ENCODE assay signal across 25 cellular contexts in the genomic region with DNA sequence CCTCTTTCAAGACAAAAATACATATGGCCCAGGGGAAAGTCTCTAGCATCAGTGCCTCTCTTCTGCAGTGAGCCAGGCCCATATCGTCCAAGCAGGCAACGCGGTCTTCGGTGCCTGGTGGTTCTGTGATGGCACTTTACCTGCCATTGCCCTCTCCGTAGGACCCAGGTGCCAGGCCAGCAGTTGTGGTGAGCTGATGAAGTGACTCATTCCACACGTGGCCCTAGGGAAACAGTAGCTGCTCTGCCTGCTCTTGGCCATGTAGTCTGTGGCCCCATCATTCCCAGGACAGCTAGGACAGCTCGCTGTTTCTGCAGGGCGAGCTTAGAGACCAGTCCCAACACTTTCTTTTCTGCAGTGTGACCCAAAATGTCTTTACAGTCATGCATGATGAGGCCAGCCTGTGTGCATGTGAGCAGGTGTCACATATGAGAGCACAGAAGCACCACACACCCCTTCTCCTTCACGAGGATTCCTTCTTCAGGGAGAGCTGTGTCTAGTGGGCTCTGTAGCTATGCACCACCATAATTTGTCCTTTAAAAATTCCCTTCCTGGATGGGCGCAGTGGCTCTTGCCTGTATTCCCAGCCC. TPM values are rescaled to one million over a fixed set of nuclear protein-coding genes. Genes with fewer than 3 reads are reported as not detected.
DNase-seq lines count a peak whose midpoint lies in the region; ATAC-seq, FAIRE-seq and TF ChIP-seq lines count a peak whose summit lies in the region.
"Had no signal": no experiment of that assay in that cellular context is flagged by ENCODE, and none has a peak within 500 bp of the region (broad histone marks: within the 10 kb centered on the region; RNA-seq: fewer than 3 reads in every experiment).

No MANE protein-coding gene starts in this region.

- TF ChIP-seq EP300 in GM12878 (IDR thresholded peaks at IDR 0.05; ENCODE audit: borderline replicate concordance in 1 of 2, control insufficient read depth in 1 of 2, low read depth in 2 of 2, low read length in 2 of 2): no peak

- no peaks in the 10 kb centered on the region for H4K20me1 ChIP-seq in GM12878 (ENCODE audit: control insufficient read depth, insufficient read depth)
- no peaks in the 10 kb centered on the region for H4K20me1 ChIP-seq in Karpas-422 (ENCODE audit: insufficient read depth, low read depth, low read length)

- peaks cover 21% of the 10 kb centered on the region for H3K36me3 Mint-ChIP-seq in MCF 10A (ENCODE audit: insufficient read depth, unreplicated experiment)
- H3K36me3 Mint-ChIP-seq: natural killer cell treated with Interleukin-12 subunit alpha and Interleukin-12 subunit beta and Interleukin-15 and Interleukin-18, amount 100 ng/mL, for 72 hours had no signal

- no peak overlapping the region for H3K9ac ChIP-seq in GM12878 (ENCODE audit: control insufficient read depth, insufficient read depth, low read length)
- no peak overlapping the region for H3K9ac ChIP-seq in Karpas-422 (ENCODE audit: low read length)
- H3K9ac ChIP-seq: SK-N-SH had no signal

- H3K4me2 ChIP-seq in GM12878 (ENCODE audit: control insufficient read depth, insufficient read depth) (no peak overlapping the region), Karpas-422 (ENCODE audit: low read depth, low read length, poor library complexity, severe bottlenecking) (no peak overlapping the region)
- H3K4me2 ChIP-seq: SK-N-SH had no signal

- H3K9me3 Mint-ChIP-seq in MCF 10A (ENCODE audit: unreplicated experiment): no peaks in the 10 kb centered on the region
- H3K9me3 Mint-ChIP-seq: activated T-cell treated with anti-CD3 and anti-CD28 coated beads, Interleukin-2, amount 50 U/mL, for 24 hours; CD4-positive, alpha-beta memory T cell; dendritic cell treated with granulocyte-macrophage colony-stimulating factor and Interleukin-4, amounts not matched to agents 40 ng/mL and 50 ng/mL, for 4 days; natural killer cell treated with Interleukin-12 subunit alpha and Interleukin-12 subunit beta and Interleukin-15 and Interleukin-18, amount 100 ng/mL, for 72 hours had no signal

- no peak overlapping the region for H2AFZ ChIP-seq in GM12878 (ENCODE audit: control insufficient read depth, low read depth, low read length)
- H2AFZ ChIP-seq in Karpas-422 (ENCODE audit: low read length): no peak overlapping the region

- no peaks in the 10 kb centered on the region for H3K27me3 ChIP-seq in breast epithelium
- no peaks in the 10 kb centered on the region for H3K27me3 ChIP-seq in GM12878 (replicated peaks in 1 of 2; ENCODE audit: control insufficient read depth in 2 of 2, insufficient read depth in 2 of 2, low read length in 1 of 2)
- no peaks in the 10 kb centered on the region for H3K27me3 ChIP-seq in tibial artery
- no peaks in the 10 kb centered on the region for H3K27me3 ChIP-seq in Karpas-422 (ENCODE audit: low read length)
- H3K27me3 ChIP-seq: left lung, ovary had no signal

- TF ChIP-seq CTCF in MCF 10A (IDR thresholded peaks at IDR 0.05; ENCODE audit: unreplicated experiment): no peak
- TF ChIP-seq CTCF in breast epithelium (IDR thresholded peaks at IDR 0.05): no peak
- no peak for TF ChIP-seq CTCF in GM12878 (IDR thresholded peaks at IDR 0.05 in 2 of 3, conservative IDR thresholded peaks at IDR 0.05 in 1 of 3; ENCODE audit: control insufficient read depth in 2 of 3, extremely low read depth in 1 of 3, insufficient read depth in 1 of 3, low read depth in 3 of 3, low read length in 3 of 3)
- TF ChIP-seq CTCF in tibial artery (IDR thresholded peaks at IDR 0.05): no peak

- in situ Hi-C loops in GM12878 (cut with MboI): no loop called here

- H3K4me1 ChIP-seq in breast epithelium: peaks cover 0 to 4% of the 10 kb centered on the region in 2 donors
- no peaks in the 10 kb centered on the region for H3K4me1 ChIP-seq in GM12878 (ENCODE audit: control insufficient read depth, insufficient read depth, low read length)
- peaks cover 0 to 89% (median 48%) of the 10 kb centered on the region in 4 donors for H3K4me1 ChIP-seq in tibial artery
- no peaks in the 10 kb centered on the region for H3K4me1 ChIP-seq in Karpas-422 (ENCODE audit: low read length)

- CTCF ChIA-PET in MCF 10A (lab: Yijun Ruan, JAX): interaction anchor here (0.9 kb wide), 2 partner anchors 10 to 262 kb away, joined by 3 read pairs; no protein-coding TSS in a partner anchor
- CTCF ChIA-PET in GM12878 (lab: Yijun Ruan, JAX): interaction anchor here (0.7 to 1.0 kb wide), 4 partner anchors 29 to 141 kb away, joined by 3 read pairs; no protein-coding TSS in a partner anchor

- no peak overlapping the region for H3K27ac Mint-ChIP-seq in MCF 10A (ENCODE audit: low read depth, unreplicated experiment)
- H3K27ac Mint-ChIP-seq: activated CD4-positive, alpha-beta T cell treated with anti-CD3 and anti-CD28 coated beads for 36 hours; activated T-cell treated with anti-CD3 and anti-CD28 coated beads, Interleukin-2, amount 50 U/mL, for 24 hours; dendritic cell treated with granulocyte-macrophage colony-stimulating factor and Interleukin-4, amounts not matched to agents 40 ng/mL and 50 ng/mL, for 4 days had no signal

- ATAC-seq in GM12878: peak; percentile 48
- peak; percentile 9 for ATAC-seq in left ventricle myocardium superior
- ATAC-seq: activated CD4-positive, alpha-beta T cell treated with anti-CD3 and anti-CD28 coated beads for 36 hours; left lung; natural killer cell treated with Interleukin-12 subunit alpha and Interleukin-12 subunit beta and Interleukin-15 and Interleukin-18, amount 100 ng/mL, for 72 hours had no signal

- RAD21 ChIA-PET in GM12878 (lab: Charles Lee; ENCODE audit: unreplicated experiment): interaction anchor here (0.8 kb wide), 1 partner anchor 94 kb away, joined by 3 read pairs; no protein-coding TSS in a partner anchor

- no peak overlapping the region for H3K4me3 Mint-ChIP-seq in MCF 10A (ENCODE audit: unreplicated experiment)
- H3K4me3 Mint-ChIP-seq: activated CD4-positive, alpha-beta T cell treated with anti-CD3 and anti-CD28 coated beads for 36 hours; activated T-cell treated with anti-CD3 and anti-CD28 coated beads, Interleukin-2, amount 50 U/mL, for 24 hours; CD4-positive, alpha-beta memory T cell; dendritic cell treated with granulocyte-macrophage colony-stimulating factor and Interleukin-4, amounts not matched to agents 40 ng/mL and 50 ng/mL, for 4 days; natural killer cell treated with Interleukin-12 subunit alpha and Interleukin-12 subunit beta and Interleukin-15 and Interleukin-18, amount 100 ng/mL, for 72 hours had no signal

- no peaks in the 10 kb centered on the region for H3K9me2 ChIP-seq in Karpas-422 (replicated peaks; ENCODE audit: insufficient read depth, low read length)
- H3K9me2 ChIP-seq: SK-N-SH had no signal

- intact Hi-C loops in MCF 10A (cut with micrococcal nuclease) (no loop called here), breast epithelium (cut with DNase I; ENCODE audit: low total_unique reads) (no loop called here), GM12878 (cut with micrococcal nuclease; ENCODE audit: unreplicated experiment) (no loop called here), left ventricle myocardium superior (cut with micrococcal nuclease) (no loop called here), tibial artery (cut with DNase I; ENCODE audit: low total_unique reads) (no loop called here)

- SMC1A ChIA-PET in GM12878 (lab: Charles Lee; ENCODE audit: uncharacterized antibody, unreplicated experiment): interaction anchor here (1.0 kb wide), 2 partner anchors 26 to 34 kb away, joined by 3 read pairs; no protein-coding TSS in a partner anchor

- peaks cover 33% of the 10 kb centered on the region for H3K4me1 Mint-ChIP-seq in MCF 10A (ENCODE audit: insufficient read depth, unreplicated experiment)

- TF ChIP-seq POLR2A in breast epithelium (IDR thresholded peaks at IDR 0.05): no peak
- no peak for TF ChIP-seq POLR2A in GM12878 (IDR thresholded peaks at IDR 0.05; ENCODE audit: low read depth, low read length)

- no peak for FAIRE-seq in GM12878 (lab: Jason Lieb, UNC)

- BruUV-seq in MCF 10A (replicated peaks; lab: Mats Ljungman, UMichigan) (no TSS peak), GM12878 (replicated peaks; lab: Mats Ljungman, UMichigan) (no TSS peak)

- TF ChIP-seq RAD21 in GM12878 (IDR thresholded peaks at IDR 0.05; ENCODE audit: insufficient read depth, low read depth, low read length): no peak

- H3K36me3 ChIP-seq in breast epithelium (no peaks in the 10 kb centered on the region), GM12878 (ENCODE audit: control insufficient read depth in 2 of 2, insufficient read depth in 2 of 2, low read length in 1 of 2) (no peaks in the 10 kb centered on the region), tibial artery (peaks cover 0 to 4% (median 0%) of the 10 kb centered on the region in 3 donors), Karpas-422 (ENCODE audit: insufficient read depth, low read length) (no peaks in the 10 kb centered on the region)
- H3K36me3 ChIP-seq: ovary had no signal

- no peak overlapping the region for H3K27ac ChIP-seq in breast epithelium
- no peak overlapping the region for H3K27ac ChIP-seq in GM12878 (ENCODE audit: control insufficient read depth, insufficient read depth)
- peak overlapping the region; percentile 45 to 65 for H3K27ac ChIP-seq in tibial artery
- H3K27ac ChIP-seq in Karpas-422 (ENCODE audit: low read length): no peak overlapping the region
- H3K27ac ChIP-seq: 22Rv1, left lung had no signal

- H3K27me3 Mint-ChIP-seq in MCF 10A (ENCODE audit: insufficient read depth, unreplicated experiment): no peaks in the 10 kb centered on the region
- H3K27me3 Mint-ChIP-seq: activated CD4-positive, alpha-beta T cell treated with anti-CD3 and anti-CD28 coated beads for 36 hours; activated T-cell treated with anti-CD3 and anti-CD28 coated beads, Interleukin-2, amount 50 U/mL, for 24 hours; CD4-positive, alpha-beta memory T cell; dendritic cell treated with granulocyte-macrophage colony-stimulating factor and Interleukin-4, amounts not matched to agents 40 ng/mL and 50 ng/mL, for 4 days; natural killer cell treated with Interleukin-12 subunit alpha and Interleukin-12 subunit beta and Interleukin-15 and Interleukin-18, amount 100 ng/mL, for 72 hours had no signal

- POLR2A ChIA-PET in MCF 10A (lab: Yijun Ruan, JAX): no interaction called here
- POLR2A ChIA-PET in GM12878 (lab: Charles Lee): interaction anchor here (0.5 kb wide), 1 partner anchor 59 kb away, joined by 3 read pairs; no protein-coding TSS in a partner anchor

- H3K4me3 ChIP-seq in breast epithelium (no peak overlapping the region), GM12878 (no peak overlapping the region), tibial artery (no peak overlapping the region), Karpas-422 (ENCODE audit: low read length) (no peak overlapping the region)
- H3K4me3 ChIP-seq: left lung, ovary had no signal

- WGBS in GM12878 (ENCODE audit: insufficient coverage, insufficient replicate concordance, low lambda C conversion rate, missing lambda C conversion rate): 40% methylated on average over 10 of the region's 10 CpGs

- no peaks in the 10 kb centered on the region for H3K9me3 ChIP-seq in breast epithelium
- H3K9me3 ChIP-seq in GM12878 (replicated peaks; ENCODE audit: control insufficient read depth, insufficient read depth, low read length): no peaks in the 10 kb centered on the region
- H3K9me3 ChIP-seq in tibial artery: no peaks in the 10 kb centered on the region
- no peaks in the 10 kb centered on the region for H3K9me3 ChIP-seq in Karpas-422 (ENCODE audit: low read length)
- H3K9me3 ChIP-seq: left lung, ovary, SK-N-SH had no signal

- DNase-seq in MCF 10A (ENCODE audit: unreplicated experiment) (peak; percentile 33), breast epithelium (ENCODE audit: low spot score in 2 of 2) (no peak), GM12878 (ENCODE audit: low read depth, low spot score) (no peak), left ventricle myocardium superior (no peak), tibial artery (no peak), Karpas-422 (no peak), NCI-H2171 (lab: John Stamatoyannopoulos, UW) (no peak), activated T-cell treated with anti-CD3 and anti-CD28 coated beads for 4 hours (no peak)
- DNase-seq: activated CD4-positive, alpha-beta T cell treated with anti-CD3 and anti-CD28 coated beads for 36 hours; activated CD8-positive, alpha-beta memory T cell treated with anti-CD3 and anti-CD28 coated beads for 24 hours; activated naive CD4-positive, alpha-beta T cell; activated T-cell treated with anti-CD3 and anti-CD28 coated beads, Interleukin-2, amount 50 U/mL, for 24 hours; CD4-positive, alpha-beta memory T cell; GDM1; head of caudate nucleus; left lung; NCI-H1694; NCI-H510A treated with DMSO at 0.1 percent for 48 hours; SK-N-SH; stimulated activated naive CD4-positive, alpha-beta T cell treated with Interleukin-2 at 50 U/mL for 16 hours; T-helper 2 cell had no signal

- H3K79me2 ChIP-seq in GM12878 (ENCODE audit: control insufficient read depth, insufficient read depth, low read length) (no peaks in the 10 kb centered on the region), Karpas-422 (ENCODE audit: low read length) (no peaks in the 10 kb centered on the region)

RNA-seq across cellular contexts. Expression of a gene that starts 39.0 kb away (rescaled TPM):
- total RNA-seq in MCF 10A (2022) (43.3 and 51.9 TPM in 2 replicates), breast epithelium (10 to 100 TPM; 25.8 to 69.5 (median 60.6) TPM), GM12878 (2014; rRNA removed) (0.65 and 0.68 TPM in 2 replicates), GM12878 (2014; rRNA removed; fragmentation: Illumina TruSeq; extraction: Trizol) (0.64 and 1.8 TPM in 2 replicates), GM12878 (2021) (1.5 and 1.9 TPM in 2 replicates), left ventricle myocardium superior (302 TPM)
- 16.7 and 47.2 TPM in 2 replicates for total RNA-seq in GM12878 (2013; cell fraction: nucleolus; rRNA removed)
- polyA plus RNA-seq in GM12878 (2011; ENCODE audit: low read depth): 0.17 TPM
- polyA plus RNA-seq in GM12878 (2011; rRNA removed) (0.33 and 0.43 TPM in 2 replicates), GM12878 (2014; fragmentation: Illumina TruSeq; extraction: Trizol) (0.48 and 1.2 TPM in 2 replicates), GM12878 (2014; fragmentation: Nextera tagmentation; extraction: Ambion mirVana) (under 1 TPM; 0.22 to 0.71 TPM), GM12878 (2014; rRNA removed) (0.66 and 1.0 TPM in 2 replicates), GM12878 (2016; fragmentation: Nextera tagmentation; extraction: Ambion mirVana) (1 to 10 TPM in 1 of 2 experiments, under 1 TPM in 1; 0.68 to 1.4 TPM)
- 0.35 and 0.39 TPM in 2 replicates for polyA plus RNA-seq in GM12878 (2011; cell fraction: cytosol; rRNA removed)
- 0.99 and 2.1 TPM in 2 replicates for polyA plus RNA-seq in GM12878 (2011; cell fraction: nucleus; rRNA removed)
- polyA plus RNA-seq in GM12878 (2012): 0.12 and 0.28 TPM in 2 replicates
- 0.37 and 1.3 TPM in 2 replicates for polyA minus RNA-seq in GM12878 (2011; rRNA and poly(A)+ RNA removed)
- 0.53 and 0.62 TPM in 2 replicates for polyA minus RNA-seq in GM12878 (2011; cell fraction: cytosol; rRNA and poly(A)+ RNA removed)
- 0.36 and 0.77 TPM in 2 replicates for polyA minus RNA-seq in GM12878 (2011; cell fraction: nucleus; rRNA and poly(A)+ RNA removed)
- not detected in 2 replicates for total RNA-seq in Karpas-422 (2014; rRNA removed; shearing (Covaris generic); ENCODE audit: low replicate concordance)

Comparison
In these comparisons a context has a peak if more than half of its experiments do, and no peak if none do; other contexts are left out.
1. H3K27ac ChIP-seq: peak in tibial artery (2 of 2); none in breast epithelium (0 of 2), GM12878 (single experiment) and Karpas-422 (single experiment).